ENCODE assay signal across 13 cellular contexts in the genomic region with DNA sequence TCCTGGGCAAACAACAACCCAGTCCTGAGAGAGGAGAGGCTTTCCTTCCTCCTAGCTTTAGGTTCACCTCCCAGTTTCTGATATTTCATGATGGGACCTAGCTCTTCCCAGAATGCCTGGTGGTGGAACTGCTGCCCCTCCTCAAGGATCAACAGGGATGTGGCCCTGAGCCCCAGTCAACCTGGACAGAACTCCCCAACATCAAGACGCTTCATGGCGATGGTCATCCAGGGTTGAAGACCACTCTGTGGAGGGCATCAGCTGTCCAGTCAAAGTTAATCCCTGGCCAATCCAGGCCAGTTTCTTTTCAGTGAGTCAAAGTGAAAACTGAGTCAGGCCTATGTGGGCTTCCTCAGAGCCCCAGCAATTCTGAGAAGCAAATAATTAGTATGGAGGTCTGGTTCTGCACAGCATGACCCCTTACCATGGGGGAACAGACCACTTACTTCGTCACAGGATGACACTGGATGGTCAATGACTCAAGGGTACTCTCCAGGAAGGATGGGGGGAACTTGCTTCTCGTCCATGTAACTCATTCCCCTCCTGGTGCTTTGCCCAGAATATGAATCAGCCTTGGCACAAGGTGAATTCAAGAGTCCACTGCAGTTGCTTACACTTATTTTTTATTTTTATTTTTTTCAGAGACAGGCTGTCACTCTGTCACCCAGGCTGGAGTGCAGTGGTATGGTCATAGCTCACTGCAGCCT.
DNase-seq lines count a peak whose midpoint lies in the region; ATAC-seq and TF ChIP-seq lines count a peak whose summit lies in the region.
"Had no signal": no experiment of that assay in that cellular context is flagged by ENCODE, and none has a peak within 500 bp of the region (broad histone marks: within the 10 kb centered on the region; RNA-seq: fewer than 3 reads in every experiment).

No MANE protein-coding gene starts in this region.

- peaks cover 6% of the 10 kb centered on the region for H3K36me3 Mint-ChIP-seq in stimulated activated effector memory CD8-positive, alpha-beta T cell treated with anti-CD3 and anti-CD28 coated beads, Interleukin-12 subunit alpha, Interleukin-12 subunit beta, amount 100 ng/mL, for 72 hours
- H3K36me3 Mint-ChIP-seq: activated naive CD4-positive, alpha-beta T cell treated with anti-CD3 and anti-CD28 coated beads, Interleukin-2, amount 50 U/mL, for 24 hours; naive thymus-derived CD8-positive, alpha-beta T cell; WTC11 had no signal

- in situ Hi-C loops in GM13976 (cut with MboI; ENCODE audit: low sequenced_read_pairs, unreplicated experiment), result no loop called here

- TF ChIP-seq CTCF in epithelial cell of esophagus (IDR thresholded peaks at IDR 0.05; ENCODE audit: insufficient read depth, low read depth, low read length, missing control alignments) (no peak), GM13976 (IDR thresholded peaks at IDR 0.05; ENCODE audit: borderline replicate concordance, control extremely low read depth, extremely low read depth, insufficient read depth, missing control alignments) (no peak)

- H3K4me3 ChIP-seq in epithelial cell of esophagus (ENCODE audit: low read length), result no peak overlapping the region

- peak; percentile 57 for DNase-seq in activated CD8-positive, alpha-beta memory T cell treated with anti-CD3 and anti-CD28 coated beads, Interleukin-2, amount 50 U/mL, for 48 hours
- DNase-seq in activated CD8-positive, alpha-beta memory T cell treated with anti-CD3 and anti-CD28 coated beads, Interleukin-2, amount 50 U/mL, for 4 hours, result no peak
- DNase-seq in NCI-H446 treated with DMSO at 0.1 percent for 48 hours (lab: John Stamatoyannopoulos, UW) (peak; percentile 16), epithelial cell of esophagus (ENCODE audit: low read depth) (peak; percentile 71), NOMO-1 treated with DMSO at 0.1 percent for 48 hours (lab: John Stamatoyannopoulos, UW; ENCODE audit: unreplicated experiment) (no peak), GM13976 (ENCODE audit: low spot score) (no peak), foreskin melanocyte (no peak)
- DNase-seq in stimulated activated effector memory CD8-positive, alpha-beta T cell treated with anti-CD3 and anti-CD28 coated beads, Interleukin-12 subunit alpha, Interleukin-12 subunit beta, amount 100 ng/mL, for 72 hours (ENCODE audit: low spot score in 2 of 2), result peak in 1 of 2 donors; percentile 75
- DNase-seq: BE2C; naive thymus-derived CD8-positive, alpha-beta T cell; NCI-H2171 treated with DMSO at 0.1 percent for 48 hours had no signal

- H3K9me3 Mint-ChIP-seq in stimulated activated effector memory CD8-positive, alpha-beta T cell treated with anti-CD3 and anti-CD28 coated beads, Interleukin-12 subunit alpha, Interleukin-12 subunit beta, amount 100 ng/mL, for 72 hours, result no peaks in the 10 kb centered on the region
- H3K9me3 Mint-ChIP-seq: activated naive CD4-positive, alpha-beta T cell treated with anti-CD3 and anti-CD28 coated beads, Interleukin-2, amount 50 U/mL, for 24 hours; naive thymus-derived CD8-positive, alpha-beta T cell; WTC11 had no signal

- peak overlapping the region; percentile 51 for H3K27ac Mint-ChIP-seq in stimulated activated effector memory CD8-positive, alpha-beta T cell treated with anti-CD3 and anti-CD28 coated beads, Interleukin-12 subunit alpha, Interleukin-12 subunit beta, amount 100 ng/mL, for 72 hours
- H3K27ac Mint-ChIP-seq: activated naive CD4-positive, alpha-beta T cell treated with anti-CD3 and anti-CD28 coated beads, Interleukin-2, amount 50 U/mL, for 24 hours; WTC11 had no signal

- peaks cover 22% of the 10 kb centered on the region for H3K4me1 Mint-ChIP-seq in stimulated activated effector memory CD8-positive, alpha-beta T cell treated with anti-CD3 and anti-CD28 coated beads, Interleukin-12 subunit alpha, Interleukin-12 subunit beta, amount 100 ng/mL, for 72 hours

- peak; percentile 92 for ATAC-seq in stimulated activated effector memory CD8-positive, alpha-beta T cell treated with anti-CD3 and anti-CD28 coated beads, Interleukin-12 subunit alpha, Interleukin-12 subunit beta, amount 100 ng/mL, for 72 hours
- ATAC-seq: naive thymus-derived CD8-positive, alpha-beta T cell; WTC11 had no signal

- H3K4me3 Mint-ChIP-seq in stimulated activated effector memory CD8-positive, alpha-beta T cell treated with anti-CD3 and anti-CD28 coated beads, Interleukin-12 subunit alpha, Interleukin-12 subunit beta, amount 100 ng/mL, for 72 hours, result no peak overlapping the region
- H3K4me3 Mint-ChIP-seq: activated naive CD4-positive, alpha-beta T cell treated with anti-CD3 and anti-CD28 coated beads, Interleukin-2, amount 50 U/mL, for 24 hours; WTC11 had no signal

Comparison
In these comparisons a context has a peak if more than half of its experiments do, and no peak if none do; other contexts are left out.
1. DNase-seq: peak in activated CD8-positive, alpha-beta memory T cell treated with anti-CD3 and anti-CD28 coated beads, Interleukin-2, amount 50 U/mL, for 48 hours (single experiment), NCI-H446 treated with DMSO at 0.1 percent for 48 hours (single experiment) and epithelial cell of esophagus (single experiment); none in activated CD8-positive, alpha-beta memory T cell treated with anti-CD3 and anti-CD28 coated beads, Interleukin-2, amount 50 U/mL, for 4 hours (single experiment), NOMO-1 treated with DMSO at 0.1 percent for 48 hours (single experiment), GM13976 (single experiment) and foreskin melanocyte (single experiment).